In genomic region chr19:10935371-10936059, GRCh38 we compare ENCODE assay signal across 24 cellular contexts.
"Had no signal": no experiment of that assay in that cellular context is flagged by ENCODE, and none has a peak within 500 bp of the region (broad histone marks: within the 10 kb centered on the region; RNA-seq: fewer than 3 reads in every experiment).

No MANE protein-coding gene starts in this region.

- H3K27me3 ChIP-seq: colonic mucosa, tibial artery had no signal

- H3K4me1 ChIP-seq: colonic mucosa had no signal

- H3K9me3 Mint-ChIP-seq: activated B cell treated with CpG ODN at 0.5 μM for 24 hours; activated CD8-positive, alpha-beta T cell treated with anti-CD3 and anti-CD28 coated beads for 36 hours; activated naive CD4-positive, alpha-beta T cell treated with anti-CD3 and anti-CD28 coated beads for 36 hours; activated T-cell treated with anti-CD3 and anti-CD28 coated beads, Interleukin-2, amount 50 U/mL, for 24 hours; activated T-helper 2 cell treated with anti-CD3 and anti-CD28 coated beads, Interferon-gamma antibody, Interleukin-2, Interleukin-4, amounts not matched to agents 10 μg/mL and 5 μg/mL and 100 μg/mL, durations not matched to agents 14 hours and 24 hours and 36 hours; nephron; T-helper 1 cell treated with Interleukin-12 subunit alpha and Interleukin-12 subunit beta and Interleukin-4 antibody, amounts not matched to agents 30 μg/mL and 1 μg/mL, for 36 hours had no signal

- H3K27me3 Mint-ChIP-seq: activated B cell treated with CpG ODN at 0.5 μM for 24 hours; activated CD8-positive, alpha-beta T cell treated with anti-CD3 and anti-CD28 coated beads for 36 hours; activated T-cell treated with anti-CD3 and anti-CD28 coated beads, Interleukin-2, amount 50 U/mL, for 24 hours; brain; progenitor cell of endocrine pancreas had no signal

- H3K27ac ChIP-seq: colonic mucosa, tibial artery had no signal

- FAIRE-seq: endometrium, urothelium cell line had no signal

- H3K27ac Mint-ChIP-seq: activated B cell treated with CpG ODN at 0.5 μM for 24 hours; activated CD8-positive, alpha-beta T cell treated with anti-CD3 and anti-CD28 coated beads for 36 hours; activated naive CD4-positive, alpha-beta T cell treated with anti-CD3 and anti-CD28 coated beads for 36 hours; activated T-cell treated with anti-CD3 and anti-CD28 coated beads, Interleukin-2, amount 50 U/mL, for 24 hours; activated T-helper 2 cell treated with anti-CD3 and anti-CD28 coated beads, Interferon-gamma antibody, Interleukin-2, Interleukin-4, amounts not matched to agents 10 μg/mL and 5 μg/mL and 100 μg/mL, durations not matched to agents 14 hours and 24 hours and 36 hours; nephron; T-helper 1 cell treated with Interleukin-12 subunit alpha and Interleukin-12 subunit beta and Interleukin-4 antibody, amounts not matched to agents 30 μg/mL and 1 μg/mL, for 36 hours had no signal

- H3K9me3 ChIP-seq: colonic mucosa, tibial artery had no signal

- DNase-seq: activated B cell treated with CpG ODN at 0.5 μM for 24 hours; activated CD4-positive, alpha-beta T cell treated with anti-CD3 and anti-CD28 coated beads for 4 hours; activated CD8-positive, alpha-beta T cell treated with anti-CD3 and anti-CD28 coated beads for 36 hours; activated naive CD4-positive, alpha-beta T cell treated with anti-CD3 and anti-CD28 coated beads for 36 hours; activated T-cell treated with anti-CD3 and anti-CD28 coated beads, Interleukin-2, amount 50 U/mL, for 24 hours; central memory CD4-positive, alpha-beta T cell; colonic mucosa; foreskin melanocyte; hypothalamus; islet precursor cell; midbrain; occipital lobe; stimulated activated CD4-positive, alpha-beta T cell treated with anti-CD3 and anti-CD28 coated beads, Interleukin-2, amount 100 ng/mL, for 24 hours; stimulated activated naive CD8-positive, alpha-beta T cell treated with anti-CD3 and anti-CD28 coated beads, Interleukin-15, Interleukin-2, amounts not matched to agents 100 U/mL and 50 U/mL, for 24 hours; substantia nigra; tibial artery had no signal

- H3K4me3 Mint-ChIP-seq: activated B cell treated with CpG ODN at 0.5 μM for 24 hours; activated CD8-positive, alpha-beta T cell treated with anti-CD3 and anti-CD28 coated beads for 36 hours; activated naive CD4-positive, alpha-beta T cell treated with anti-CD3 and anti-CD28 coated beads for 36 hours; activated T-cell treated with anti-CD3 and anti-CD28 coated beads, Interleukin-2, amount 50 U/mL, for 24 hours; brain; nephron; T-helper 1 cell treated with Interleukin-12 subunit alpha and Interleukin-12 subunit beta and Interleukin-4 antibody, amounts not matched to agents 30 μg/mL and 1 μg/mL, for 36 hours had no signal

- ATAC-seq: activated CD8-positive, alpha-beta T cell treated with anti-CD3 and anti-CD28 coated beads for 36 hours; stimulated activated naive CD8-positive, alpha-beta T cell treated with anti-CD3 and anti-CD28 coated beads, Interleukin-15, Interleukin-2, amounts not matched to agents 100 U/mL and 50 U/mL, for 24 hours had no signal

- H3K36me3 ChIP-seq: colonic mucosa had no signal

- H3K4me3 ChIP-seq: colonic mucosa, lung, tibial artery had no signal
